23 cellular contexts compared by ENCODE assay signal in the genomic region with DNA sequence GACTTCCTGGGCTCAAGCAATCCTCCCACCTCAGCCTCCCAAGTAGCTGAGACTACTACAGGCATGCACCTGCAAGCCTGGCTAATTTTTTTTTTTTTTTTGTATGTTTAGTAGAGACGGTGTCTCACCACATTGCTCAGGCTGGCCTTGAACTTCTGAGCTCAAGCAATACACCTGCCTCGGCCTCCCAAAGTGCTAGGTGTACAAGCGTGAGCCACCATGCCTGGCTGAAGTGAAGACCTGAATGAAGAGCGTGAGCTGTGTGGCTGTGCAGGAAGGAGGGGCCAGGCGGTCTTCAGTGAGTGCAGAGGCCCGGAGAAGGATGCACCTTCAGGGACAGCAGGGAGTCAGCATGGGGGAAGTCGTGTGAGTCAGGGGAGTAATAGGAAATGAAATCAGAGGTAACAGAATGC. TPM values are rescaled to one million over a fixed set of nuclear protein-coding genes. Genes with fewer than 3 reads are reported as not detected.
DNase-seq lines count a peak whose midpoint lies in the region; ATAC-seq, FAIRE-seq and TF ChIP-seq lines count a peak whose summit lies in the region.
"Had no signal": no experiment of that assay in that cellular context is flagged by ENCODE, and none has a peak within 500 bp of the region (broad histone marks: within the 10 kb centered on the region; RNA-seq: fewer than 3 reads in every experiment).

No MANE protein-coding gene starts in this region.

- BruUV-seq in OCI-LY7 (replicated peaks; lab: Mats Ljungman, UMichigan) (no TSS peak), K562 (replicated peaks; lab: Mats Ljungman, UMichigan) (no TSS peak)

- no peaks in the 10 kb centered on the region for H3K27me3 Mint-ChIP-seq in T-helper 2 cell treated with Interferon-gamma antibody and Interleukin-4, amounts not matched to agents 5 μg/mL and 100 μg/mL, for 36 hours (ENCODE audit: low read depth)
- H3K27me3 Mint-ChIP-seq: activated naive CD8-positive, alpha-beta T cell had no signal

- no peaks in the 10 kb centered on the region for H3K9me2 ChIP-seq in OCI-LY7 (ENCODE audit: insufficient read depth, low read length)

- WGBS in K562 (ENCODE audit: insufficient coverage, low coverage, missing lambda C conversion rate), result 35% methylated on average over 7 of the region's 7 CpGs
- no CpG with 5 or more reads among the region's 7 CpGs for WGBS in mesendoderm (ENCODE audit: extremely low coverage, insufficient coverage, low lambda C conversion rate)

- TF ChIP-seq EP300 in K562 (IDR thresholded peaks at IDR 0.05; ENCODE audit: low read length), result no peak

- no peaks in the 10 kb centered on the region for H3K79me1 ChIP-seq in mesendoderm (ENCODE audit: low read length)

- TF ChIP-seq CTCF in OCI-LY7 (conservative IDR thresholded peaks at IDR 0.05; ENCODE audit: low read length) (no peak), K562 (IDR thresholded peaks at IDR 0.05 in 2 of 3, conservative IDR thresholded peaks at IDR 0.05 in 1 of 3; ENCODE audit: insufficient read depth in 2 of 3, low read depth in 1 of 3, low read length in 3 of 3) (no peak)

- H3K9me1 ChIP-seq in K562 (ENCODE audit: control insufficient read depth, insufficient read depth, low read length), result no peaks in the 10 kb centered on the region

- H4K20me1 ChIP-seq in OCI-LY7 (ENCODE audit: insufficient read depth, low read length) (no peaks in the 10 kb centered on the region), K562 (replicated peaks; ENCODE audit: control insufficient read depth, insufficient read depth, low read length) (no peaks in the 10 kb centered on the region)

- H3K4me1 ChIP-seq in OCI-LY7 (ENCODE audit: insufficient read depth, low read length, poor library complexity, severe bottlenecking), result peaks cover 13% of the 10 kb centered on the region
- H3K4me1 ChIP-seq in K562 (replicated peaks in 1 of 2; ENCODE audit: control insufficient read depth in 2 of 2, insufficient read depth in 2 of 2, low read length in 2 of 2), result peaks cover 0 to 4% of the 10 kb centered on the region in 2 experiments; a peak in 3 of 5 replicates
- no peaks in the 10 kb centered on the region for H3K4me1 ChIP-seq in mesendoderm (ENCODE audit: control insufficient read depth, low read depth, low read length)

- H4K5ac ChIP-seq in mesendoderm (ENCODE audit: low read length), result no peak overlapping the region

- H3K9ac ChIP-seq in K562 (ENCODE audit: insufficient read depth in 1 of 2, low read depth in 2 of 2, low read length in 2 of 2), result no peak overlapping the region
- no peak overlapping the region for H3K9ac ChIP-seq in mesendoderm (ENCODE audit: low read length)

- no peak overlapping the region for H4K8ac ChIP-seq in mesendoderm (ENCODE audit: low read depth, low read length)

- H3K36me3 ChIP-seq in OCI-LY7 (ENCODE audit: insufficient read depth, low read length), result no peaks in the 10 kb centered on the region
- no peaks in the 10 kb centered on the region for H3K36me3 ChIP-seq in K562 (ENCODE audit: control insufficient read depth, insufficient read depth, low read length)
- no peaks in the 10 kb centered on the region for H3K36me3 ChIP-seq in mesendoderm (ENCODE audit: control insufficient read depth, insufficient read depth, low read length)
- H3K36me3 ChIP-seq: esophagus muscularis mucosa, thoracic aorta had no signal

- H2BK5ac ChIP-seq in mesendoderm (ENCODE audit: low read length), result no peak overlapping the region

- no peak for TF ChIP-seq RAD21 in K562 (CRISPR knock-in tag; conservative IDR thresholded peaks at IDR 0.05 in 1 of 2, IDR thresholded peaks at IDR 0.05 in 1 of 2)

- H3K79me2 ChIP-seq in OCI-LY7 (ENCODE audit: insufficient read depth, low read depth, low read length) (no peaks in the 10 kb centered on the region), K562 (ENCODE audit: control insufficient read depth, insufficient read depth, low read length) (no peaks in the 10 kb centered on the region), mesendoderm (ENCODE audit: control insufficient read depth, insufficient read depth, low read length) (no peaks in the 10 kb centered on the region)

- H3K23ac ChIP-seq in mesendoderm (ENCODE audit: low read length), result no peak overlapping the region

- DNase-seq in EL (peak; percentile 69), OCI-LY7 (ENCODE audit: low spot score) (no peak), K562 (ENCODE audit: extremely low read depth in 1 of 4, low spot score in 3 of 4) (no peak), glomerular visceral epithelial cell (ENCODE audit: extremely low spot score) (peak; percentile 60), mesendoderm (no peak), NCI-H69 (lab: John Stamatoyannopoulos, UW) (no peak)
- DNase-seq in T-helper 2 cell treated with Interferon-gamma antibody and Interleukin-4, amounts not matched to agents 5 μg/mL and 100 μg/mL, for 36 hours (ENCODE audit: low spot score), result no peak
- DNase-seq: activated CD8-positive, alpha-beta memory T cell treated with anti-CD3 and anti-CD28 coated beads, Interleukin-2, amount 50 U/mL, for 48 hours; CD8-positive, alpha-beta T cell; effector CD8-positive, alpha-beta T cell; NCI-H1417 treated with DMSO at 0.1 percent for 48 hours; NCI-H2107; NCI-H524; SHP77 treated with DMSO at 0.1 percent for 48 hours; stimulated activated CD4-positive, alpha-beta T cell treated with anti-CD3 and anti-CD28 coated beads, Interleukin-2, amount 100 ng/mL, for 48 hours; stimulated activated naive CD4-positive, alpha-beta T cell had no signal

- no peak overlapping the region for H3K27ac Mint-ChIP-seq in T-helper 2 cell treated with Interferon-gamma antibody and Interleukin-4, amounts not matched to agents 5 μg/mL and 100 μg/mL, for 36 hours
- H3K27ac Mint-ChIP-seq: activated naive CD8-positive, alpha-beta T cell; activated T-helper 2 cell treated with anti-CD3 and anti-CD28 coated beads, Interferon-gamma antibody, Interleukin-2, Interleukin-4, amounts not matched to agents 10 μg/mL and 5 μg/mL and 100 μg/mL, durations not matched to agents 14 hours and 24 hours and 36 hours; CD8-positive, alpha-beta T cell had no signal

- no peak overlapping the region for H3K27ac ChIP-seq in OCI-LY7 (ENCODE audit: low read depth, low read length, poor library complexity, severe bottlenecking)
- H3K27ac ChIP-seq in K562 (ENCODE audit: extremely low read depth, low read depth, low read length), result no peak overlapping the region
- H3K27ac ChIP-seq in mesendoderm (ENCODE audit: low read depth, low read length), result no peak overlapping the region

- peak; percentile 45 for ATAC-seq in K562
- ATAC-seq in HG03045 (IDR thresholded peaks at IDR 0.05; ENCODE audit: unreplicated experiment), result no peak
- ATAC-seq: CD8-positive, alpha-beta T cell had no signal

- no peak overlapping the region for H2BK120ac ChIP-seq in mesendoderm (ENCODE audit: low read depth, low read length)

- no peaks in the 10 kb centered on the region for H3K9me3 Mint-ChIP-seq in T-helper 2 cell treated with Interferon-gamma antibody and Interleukin-4, amounts not matched to agents 5 μg/mL and 100 μg/mL, for 36 hours
- H3K9me3 Mint-ChIP-seq: CD8-positive, alpha-beta T cell had no signal

- POLR2A ChIA-PET in OCI-LY7 (lab: Charles Lee) (interaction anchor here (0.6 to 2.4 kb wide), 9 partner anchors 14 to 368 kb away, joined by 3 to 7 read pairs (median 3); a partner anchor contains a TSS), K562 (lab: Yijun Ruan, JAX) (no interaction called here)

- TF ChIP-seq POLR2A in K562 (conservative IDR thresholded peaks at IDR 0.05), result no peak

- H3K4me3 Mint-ChIP-seq in T-helper 2 cell treated with Interferon-gamma antibody and Interleukin-4, amounts not matched to agents 5 μg/mL and 100 μg/mL, for 36 hours, result no peak overlapping the region
- H3K4me3 Mint-ChIP-seq: activated naive CD8-positive, alpha-beta T cell; CD8-positive, alpha-beta T cell had no signal

- no peak overlapping the region for H3K4ac ChIP-seq in mesendoderm (ENCODE audit: low read depth, low read length)

- CTCF ChIA-PET in OCI-LY7 (lab: Charles Lee; ENCODE audit: unreplicated experiment) (interaction anchor here (0.6 kb wide), 1 partner anchor 420 kb away, joined by 3 read pairs; no protein-coding TSS in a partner anchor), K562 (lab: Yijun Ruan, JAX; ENCODE audit: low intra/inter-chr PET ratio) (no interaction called here)

- no peak overlapping the region for H2AK5ac ChIP-seq in mesendoderm (ENCODE audit: low read length)

- no peaks in the 10 kb centered on the region for H3K36me3 Mint-ChIP-seq in T-helper 2 cell treated with Interferon-gamma antibody and Interleukin-4, amounts not matched to agents 5 μg/mL and 100 μg/mL, for 36 hours (ENCODE audit: low read depth)
- H3K36me3 Mint-ChIP-seq: activated naive CD8-positive, alpha-beta T cell; CD8-positive, alpha-beta T cell had no signal

- H3K9me3 ChIP-seq in OCI-LY7 (ENCODE audit: low read length), result no peaks in the 10 kb centered on the region
- H3K9me3 ChIP-seq in K562 (replicated peaks; ENCODE audit: control insufficient read depth, insufficient read depth, low read depth, low read length), result no peaks in the 10 kb centered on the region
- H3K9me3 ChIP-seq: esophagus muscularis mucosa, thoracic aorta had no signal

- H3K18ac ChIP-seq in mesendoderm (ENCODE audit: low read length), result no peak overlapping the region

- H2AFZ ChIP-seq in OCI-LY7 (ENCODE audit: low read length) (peak overlapping the region; percentile 32; the same call in 1 of the 2 replicates), K562 (ENCODE audit: low read depth, low read length) (no peak overlapping the region)

- intact Hi-C loops in OCI-LY7 (cut with micrococcal nuclease; ENCODE audit: unreplicated experiment) (no loop called here), K562 (cut with micrococcal nuclease) (loop anchor here (10.0 kb wide), 2 partner anchors 435 to 1085 kb away; a partner anchor contains a TSS)

- no peak overlapping the region for H3K4me3 ChIP-seq in OCI-LY7 (ENCODE audit: low read depth, low read length, poor library complexity, severe bottlenecking)
- H3K4me3 ChIP-seq in K562, result no peak overlapping the region
- no peak overlapping the region for H3K4me3 ChIP-seq in mesendoderm (ENCODE audit: low read length)
- H3K4me3 ChIP-seq: esophagus muscularis mucosa, smooth muscle cell, thoracic aorta had no signal

- H3K56ac ChIP-seq in mesendoderm (ENCODE audit: low read length), result no peak overlapping the region

- in situ Hi-C loops in K562 (cut with MboI), result loop anchor here (25.0 kb wide), 1 partner anchor 1082 kb away; no protein-coding TSS in a partner anchor

- H3K27me3 ChIP-seq in K562 (ENCODE audit: control insufficient read depth in 2 of 2, insufficient read depth in 2 of 2, low read length in 2 of 2), result no peaks in the 10 kb centered on the region
- no peaks in the 10 kb centered on the region for H3K27me3 ChIP-seq in mesendoderm (ENCODE audit: insufficient read depth, low read length, poor library complexity)
- H3K27me3 ChIP-seq: esophagus muscularis mucosa had no signal

- H3K4me2 ChIP-seq in OCI-LY7 (ENCODE audit: low read length) (no peak overlapping the region), K562 (ENCODE audit: insufficient read depth, low read length) (no peak overlapping the region), mesendoderm (ENCODE audit: low read length) (no peak overlapping the region)
- H3K4me2 ChIP-seq: smooth muscle cell had no signal

- H2BK15ac ChIP-seq in mesendoderm (replicated peaks; ENCODE audit: low read depth), result no peak overlapping the region

- no peak for FAIRE-seq in K562 (lab: Jason Lieb, UNC)
- FAIRE-seq: GM12891 had no signal

- H3K4me1 Mint-ChIP-seq in T-helper 2 cell treated with Interferon-gamma antibody and Interleukin-4, amounts not matched to agents 5 μg/mL and 100 μg/mL, for 36 hours (ENCODE audit: low read depth), result peaks cover 38% of the 10 kb centered on the region

RNA-seq across cellular contexts. Expression of a gene that starts 14.9 kb away (rescaled TPM):
- 100 and 109 TPM in 2 replicates for total RNA-seq in OCI-LY7 (2014; rRNA removed; shearing (Covaris generic))
- total RNA-seq in OCI-LY7 (2022) (37.0 and 43.6 TPM in 2 replicates), K562 (2014; rRNA removed) (20.9 and 39.6 TPM in 2 replicates), K562 (2014; rRNA removed; fragmentation: Illumina TruSeq; extraction: Trizol) (16.7 and 17.7 TPM in 2 replicates), K562 (2015; rRNA removed; fragmentation: Illumina TruSeq; extraction: Trizol) (31.8 and 34.5 TPM in 2 replicates), K562 (2021) (21.3 and 22.7 TPM in 2 replicates)
- 39.0 and 119 TPM in 2 replicates for total RNA-seq in K562 (2011; cell fraction: chromatin; rRNA removed; ENCODE audit: low replicate concordance)
- total RNA-seq in K562 (2011; cell fraction: nucleolus; rRNA removed), result 77.4 and 121 TPM in 2 replicates
- 50.6 and 60.0 TPM in 2 replicates for total RNA-seq in K562 (2011; cell fraction: nucleoplasm; rRNA removed)
- polyA plus RNA-seq in K562 (2011; rRNA removed) (15.0 and 23.8 TPM in 2 replicates), K562 (2014; fragmentation: Illumina TruSeq; extraction: Trizol) (23.8 and 24.4 TPM in 2 replicates), K562 (2014; fragmentation: Nextera tagmentation; extraction: Ambion mirVana) (1 to 10 TPM; 6.9 to 8.8 TPM), K562 (2014; rRNA removed) (15.3 and 18.2 TPM in 2 replicates)
- polyA plus RNA-seq in K562 (2011; cell fraction: cytosol; rRNA removed), result 17.5 and 26.1 TPM in 2 replicates
- 75.3 and 106 TPM in 2 replicates for polyA plus RNA-seq in K562 (2011; cell fraction: nucleus; rRNA removed)
- polyA plus RNA-seq in K562 (2012), result 23.5 and 32.0 TPM in 2 replicates
- 19.5 and 24.3 TPM in 2 replicates for polyA minus RNA-seq in K562 (2011; rRNA and poly(A)+ RNA removed)
- 17.6 and 21.0 TPM in 2 replicates for polyA minus RNA-seq in K562 (2011; cell fraction: cytosol; rRNA and poly(A)+ RNA removed)
- 67.9 and 90.0 TPM in 2 replicates for polyA minus RNA-seq in K562 (2011; cell fraction: nucleus; rRNA and poly(A)+ RNA removed)
- 49.3 TPM for polyA plus RNA-seq in mesendoderm (2013, experiment 1 of 2)
- polyA plus RNA-seq in mesendoderm (2013, experiment 2 of 2), result 45.6 TPM

Comparison
In these comparisons a context has a peak if more than half of its experiments do, and no peak if none do; other contexts are left out.
1. DNase-seq: peak in EL (single experiment) and glomerular visceral epithelial cell (single experiment); none in OCI-LY7 (single experiment), K562 (0 of 4), T-helper 2 cell treated with Interferon-gamma antibody and Interleukin-4, amounts not matched to agents 5 μg/mL and 100 μg/mL, for 36 hours (single experiment), mesendoderm (single experiment) and NCI-H69 (single experiment).